In the genomic region with DNA sequence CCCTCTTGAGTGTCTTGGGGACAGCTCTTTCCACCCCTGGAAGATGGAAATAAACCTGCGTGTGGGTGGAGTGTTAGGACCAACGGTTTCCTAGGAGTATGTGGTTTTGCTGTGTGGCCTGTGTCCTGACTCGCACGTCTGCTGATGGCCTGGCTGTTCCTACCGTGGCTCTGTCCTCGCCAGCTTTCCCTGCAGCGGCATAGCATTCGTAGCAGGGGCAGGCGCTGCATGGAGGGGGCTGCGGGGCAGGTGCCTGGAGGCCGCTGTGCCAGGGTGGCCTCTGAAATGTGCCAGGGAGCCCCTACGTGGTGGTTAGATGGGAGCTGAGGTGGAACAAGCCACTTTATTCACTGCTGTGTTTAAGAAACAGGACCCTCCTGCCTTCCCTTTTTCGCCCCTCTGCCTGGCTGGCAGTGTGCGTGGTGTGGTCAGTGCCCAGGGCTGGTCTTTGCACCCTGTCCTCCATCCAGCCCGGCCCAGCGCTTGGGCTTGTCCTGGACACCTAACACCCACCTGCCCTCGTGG, we compare ENCODE assay signal across 9 cellular contexts. TPM values are rescaled to one million over a fixed set of nuclear protein-coding genes. Genes with fewer than 3 reads are reported as not detected.
A peak's percentile ranks its signal among the peaks of the same experiment; 100 is the strongest.
DNase-seq lines count a peak whose midpoint lies in the region; ATAC-seq and TF ChIP-seq lines count a peak whose summit lies in the region.
"Had no signal": no experiment of that assay in that cellular context is flagged by ENCODE, and none has a peak within 500 bp of the region (broad histone marks: within the 10 kb centered on the region; RNA-seq: fewer than 3 reads in every experiment).

No MANE protein-coding gene starts in this region.

- H3K27me3 Mint-ChIP-seq in activated naive CD8-positive, alpha-beta T cell: no peaks in the 10 kb centered on the region
- H3K27me3 Mint-ChIP-seq in activated naive CD8-positive, alpha-beta T cell treated with anti-CD3 and anti-CD28 coated beads, Interleukin-2, amount 50 U/mL, for 24 hours: no peaks in the 10 kb centered on the region

- WGBS in liver: 62% methylated on average over 17 of the region's 17 CpGs
- 73 to 81% methylated on average over 17 of the region's 17 CpGs for WGBS in tibial nerve, 2 donors

- no peak overlapping the region for H3K9ac ChIP-seq in liver (ENCODE audit: low read depth in 1 of 2, low read length in 2 of 2)

- no peaks in the 10 kb centered on the region for H3K27me3 ChIP-seq in liver (ENCODE audit: control insufficient read depth in 4 of 4, insufficient read depth in 4 of 4, low read length in 3 of 4)
- H3K27me3 ChIP-seq in tibial nerve: no peaks in the 10 kb centered on the region

- no peaks in the 10 kb centered on the region for H3K36me3 Mint-ChIP-seq in activated naive CD8-positive, alpha-beta T cell
- H3K36me3 Mint-ChIP-seq in activated naive CD8-positive, alpha-beta T cell treated with anti-CD3 and anti-CD28 coated beads, Interleukin-2, amount 50 U/mL, for 24 hours (ENCODE audit: low read depth): peaks cover 10% of the 10 kb centered on the region

- no peak overlapping the region for H3K27ac Mint-ChIP-seq in activated naive CD8-positive, alpha-beta T cell
- no peak overlapping the region for H3K27ac Mint-ChIP-seq in activated naive CD8-positive, alpha-beta T cell treated with anti-CD3 and anti-CD28 coated beads, Interleukin-2, amount 50 U/mL, for 24 hours

- peak in 1 of 2 donors; percentile 7 for TF ChIP-seq EP300 in tibial nerve (IDR thresholded peaks at IDR 0.05)

- H3K4me3 Mint-ChIP-seq in activated naive CD8-positive, alpha-beta T cell: peak overlapping the region; percentile 13
- H3K4me3 Mint-ChIP-seq in activated naive CD8-positive, alpha-beta T cell treated with anti-CD3 and anti-CD28 coated beads, Interleukin-2, amount 50 U/mL, for 24 hours: no peak overlapping the region

- ATAC-seq in activated naive CD8-positive, alpha-beta T cell treated with anti-CD3 and anti-CD28 coated beads, Interleukin-2, amount 50 U/mL, for 24 hours: no peak

- TF ChIP-seq CTCF in VCaP (conservative IDR thresholded peaks at IDR 0.05): no peak
- TF ChIP-seq CTCF in liver (IDR thresholded peaks at IDR 0.05; ENCODE audit: low read depth, low read length, missing input control): no peak
- TF ChIP-seq CTCF in tibial nerve (IDR thresholded peaks at IDR 0.05): no peak

- H3K4me1 Mint-ChIP-seq in activated naive CD8-positive, alpha-beta T cell (ENCODE audit: low read depth): peaks cover 37% of the 10 kb centered on the region
- H3K4me1 Mint-ChIP-seq in activated naive CD8-positive, alpha-beta T cell treated with anti-CD3 and anti-CD28 coated beads, Interleukin-2, amount 50 U/mL, for 24 hours: peaks cover 46% of the 10 kb centered on the region

- peaks cover 38 to 73% (median 54%) of the 10 kb centered on the region in 4 donors for H3K4me1 ChIP-seq in liver (ENCODE audit: control insufficient read depth in 4 of 4, insufficient read depth in 4 of 4, low read length in 3 of 4)
- H3K4me1 ChIP-seq in tibial nerve: peaks cover 21 to 98% (median 79%) of the 10 kb centered on the region in 4 donors

- H3K36me3 ChIP-seq in liver (ENCODE audit: control insufficient read depth in 4 of 4, insufficient read depth in 3 of 4, low read depth in 1 of 4, low read length in 3 of 4) (peaks cover 5 to 10% (median 8%) of the 10 kb centered on the region in 4 donors), tibial nerve (peaks cover 0 to 42% (median 11%) of the 10 kb centered on the region in 3 donors)

- no peak for TF ChIP-seq POLR2A in tibial nerve (IDR thresholded peaks at IDR 0.05)

- H3K9me3 ChIP-seq in liver (ENCODE audit: control insufficient read depth in 4 of 4, low read length in 3 of 4): no peaks in the 10 kb centered on the region
- H3K9me3 ChIP-seq in tibial nerve: no peaks in the 10 kb centered on the region

- no peak overlapping the region for H3K4me3 ChIP-seq in liver (ENCODE audit: low read depth in 1 of 3, low read length in 3 of 3)
- no peak overlapping the region for H3K4me3 ChIP-seq in tibial nerve
- H3K4me3 ChIP-seq: GM12878 had no signal

- no peaks in the 10 kb centered on the region for H3K9me3 Mint-ChIP-seq in activated naive CD8-positive, alpha-beta T cell (ENCODE audit: low read depth)
- no peaks in the 10 kb centered on the region for H3K9me3 Mint-ChIP-seq in activated naive CD8-positive, alpha-beta T cell treated with anti-CD3 and anti-CD28 coated beads, Interleukin-2, amount 50 U/mL, for 24 hours

- no peak for DNase-seq in activated naive CD8-positive, alpha-beta T cell treated with anti-CD3 and anti-CD28 coated beads, Interleukin-2, amount 50 U/mL, for 24 hours
- DNase-seq in tibial nerve (ENCODE audit: low spot score in 2 of 2): no peak
- DNase-seq in NCI-H1092 treated with DMSO at 0.1 percent for 48 hours (lab: John Stamatoyannopoulos, UW): no peak
- no peak for DNase-seq in NK-92 (lab: John Stamatoyannopoulos, UW; ENCODE audit: unreplicated experiment)
- DNase-seq in T1000 (lab: John Stamatoyannopoulos, UW): no peak

- H3K27ac ChIP-seq in VCaP (peak overlapping the region; percentile 60), liver (ENCODE audit: low read depth in 1 of 2, low read length in 2 of 2) (peak overlapping the region; percentile 88), tibial nerve (peak overlapping the region in 3 of 4 donors; percentile 80 to 91 (median 85))

- no peak for TF ChIP-seq RAD21 in liver (IDR thresholded peaks at IDR 0.05)

TF ChIP-seq in liver, 16 proteins besides CTCF, POLR2A, EP300 and RAD21:
- TF ChIP-seq RXRA (IDR thresholded peaks at IDR 0.05) (peak in 1 of 2 donors; percentile 61), TAF1 (conservative IDR thresholded peaks at IDR 0.05) (no peak), HNF4A (conservative IDR thresholded peaks at IDR 0.05) (peak in 1 of 2 donors; percentile 79), NR2F2 (IDR thresholded peaks at IDR 0.05) (no peak)

RNA-seq across cellular contexts. Expression of a gene that starts 10.6 kb away (rescaled TPM):
- total RNA-seq in liver (10 to 100 TPM in 1 of 2 donors, 1 to 10 TPM in 1; 9.2 to 10.5 TPM), tibial nerve (10 to 100 TPM; 10.5 to 36.0 (median 21.4) TPM)
- polyA plus RNA-seq in liver: 1 to 10 TPM; 1.1 to 8.4 TPM

RNA-seq across cellular contexts. Expression of a gene that starts 26.8 kb away (rescaled TPM):
- total RNA-seq in liver (10 to 100 TPM in 1 of 2 donors, 1 to 10 TPM in 1; 5.4 to 13.6 TPM), tibial nerve (10 to 100 TPM; 33.5 to 91.2 (median 47.9) TPM)
- 10 to 100 TPM in 1 of 2 donors, 1 to 10 TPM in 1; 9.8 to 19.1 TPM for polyA plus RNA-seq in liver

RNA-seq across cellular contexts. Expression of a gene that starts 34.0 kb away (rescaled TPM):
- total RNA-seq in liver (10 to 100 TPM; 22.0 to 49.0 TPM), tibial nerve (100 to 1,000 TPM in 3 of 4 donors, 10 to 100 TPM in 1; 93.9 to 160 (median 124) TPM)
- polyA plus RNA-seq in liver: 10 to 100 TPM; 29.0 to 39.3 TPM
